25 cellular contexts compared by ENCODE assay signal in the genomic region with DNA sequence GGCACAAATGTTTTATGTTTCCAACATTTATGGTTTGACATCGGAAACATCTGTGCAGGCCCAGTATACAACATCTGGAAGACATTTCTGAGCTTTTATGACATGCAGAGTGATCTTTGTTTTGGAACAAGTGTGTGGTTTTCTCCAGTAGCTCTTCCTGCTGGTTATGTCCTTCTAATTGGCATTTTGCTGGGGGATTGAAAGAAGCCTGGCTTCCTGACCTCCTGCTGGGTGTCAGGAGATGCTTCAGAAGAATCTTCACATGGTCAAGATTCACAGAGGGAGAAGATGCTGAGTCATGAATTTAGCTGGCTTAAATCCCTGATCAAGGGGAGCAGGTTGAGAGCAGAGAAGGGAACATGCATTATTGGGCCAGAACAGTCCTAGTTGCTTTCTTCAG.
DNase-seq lines count a peak whose midpoint lies in the region; ATAC-seq and TF ChIP-seq lines count a peak whose summit lies in the region.
"Had no signal": no experiment of that assay in that cellular context is flagged by ENCODE, and none has a peak within 500 bp of the region (broad histone marks: within the 10 kb centered on the region; RNA-seq: fewer than 3 reads in every experiment).

No MANE protein-coding gene starts in this region.

- intact Hi-C loops in cardiac septum (cut with DNase I), result no loop called here

- no peak for TF ChIP-seq POLR2A in gastroesophageal sphincter (IDR thresholded peaks at IDR 0.05)

- peak overlapping the region; percentile 78 for H3K27ac Mint-ChIP-seq in osteocyte (ENCODE audit: unreplicated experiment)
- H3K27ac Mint-ChIP-seq: activated CD4-positive, alpha-beta memory T cell treated with anti-CD3 and anti-CD28 coated beads for 36 hours; activated naive CD4-positive, alpha-beta T cell treated with anti-CD3 and anti-CD28 coated beads, Interleukin-2, amount 10 ng/mL, durations not matched to agents 7 days and 5 days; CD8-positive, alpha-beta T cell; stimulated activated naive B cell treated with anti-CD40 and anti-IgM and Interleukin-4, amounts not matched to agents 10 μg/mL and 1 μg/mL and 100 μg/mL, for 72 hours had no signal

- H3K27me3 ChIP-seq in gastroesophageal sphincter, result no peaks in the 10 kb centered on the region
- H3K27me3 ChIP-seq: cardiac muscle cell, pancreas, SJSA1 had no signal

- H3K27ac ChIP-seq in SK-N-MC, result no peak overlapping the region
- H3K27ac ChIP-seq in gastroesophageal sphincter, result no peak overlapping the region
- H3K27ac ChIP-seq: cardiac muscle cell, KMS-11, pancreas, SJSA1 had no signal

- H3K9me3 ChIP-seq in SK-N-MC (ENCODE audit: low read depth, low read length), result no peaks in the 10 kb centered on the region
- H3K9me3 ChIP-seq in gastroesophageal sphincter, result no peaks in the 10 kb centered on the region
- H3K9me3 ChIP-seq: HAP-1, pancreas, SJSA1 had no signal

- no peaks in the 10 kb centered on the region for H3K36me3 ChIP-seq in SK-N-MC (ENCODE audit: insufficient read depth, low read length)
- H3K36me3 ChIP-seq in gastroesophageal sphincter, result no peaks in the 10 kb centered on the region
- H3K36me3 ChIP-seq: cardiac muscle cell, HAP-1, pancreas, SJSA1 had no signal

- peaks cover 1% of the 10 kb centered on the region for H3K4me1 Mint-ChIP-seq in osteocyte (ENCODE audit: unreplicated experiment)
- H3K4me1 Mint-ChIP-seq: activated naive CD4-positive, alpha-beta T cell treated with anti-CD3 and anti-CD28 coated beads, Interleukin-2, amount 10 ng/mL, durations not matched to agents 7 days and 5 days; stimulated activated naive B cell treated with anti-CD40 and anti-IgM and Interleukin-4, amounts not matched to agents 10 μg/mL and 1 μg/mL and 100 μg/mL, for 72 hours had no signal

- H3K9ac ChIP-seq in SK-N-MC (ENCODE audit: insufficient read length), result no peak overlapping the region
- H3K9ac ChIP-seq: KMS-11 had no signal

- TF ChIP-seq CTCF in osteocyte (IDR thresholded peaks at IDR 0.05) (no peak), gastroesophageal sphincter (IDR thresholded peaks at IDR 0.05) (no peak)

- H3K4me3 Mint-ChIP-seq in osteocyte (ENCODE audit: unreplicated experiment), result no peak overlapping the region
- H3K4me3 Mint-ChIP-seq: activated CD4-positive, alpha-beta memory T cell treated with anti-CD3 and anti-CD28 coated beads for 36 hours; activated naive CD4-positive, alpha-beta T cell treated with anti-CD3 and anti-CD28 coated beads, Interleukin-2, amount 10 ng/mL, durations not matched to agents 7 days and 5 days; CD8-positive, alpha-beta T cell; stimulated activated naive B cell treated with anti-CD40 and anti-IgM and Interleukin-4, amounts not matched to agents 10 μg/mL and 1 μg/mL and 100 μg/mL, for 72 hours had no signal

- H3K4me1 ChIP-seq in gastroesophageal sphincter, result no peaks in the 10 kb centered on the region
- H3K4me1 ChIP-seq: HAP-1, pancreas had no signal

- DNase-seq in EL (peak; percentile 26), SK-N-MC (ENCODE audit: low read depth, low spot score) (peak; percentile 5), epidermal melanocyte (ENCODE audit: insufficient read length, low spot score) (peak; percentile 22), osteocyte (ENCODE audit: extremely low spot score, unreplicated experiment) (no peak), cardiac septum (ENCODE audit: low spot score) (no peak)
- DNase-seq: activated CD4-positive, alpha-beta memory T cell treated with anti-CD3 and anti-CD28 coated beads for 36 hours; activated CD8-positive, alpha-beta memory T cell treated with anti-CD3 and anti-CD28 coated beads, Interleukin-2, amount 50 U/mL, for 4 hours; activated naive CD4-positive, alpha-beta T cell treated with anti-CD3 and anti-CD28 coated beads, Interleukin-2, amount 10 ng/mL, durations not matched to agents 7 days and 5 days; AML-193; amniotic stem cell; CD8-positive, alpha-beta T cell; DMS153; left cardiac atrium; NCI-H1436; NCI-H774; pancreas; stimulated activated CD4-positive, alpha-beta T cell treated with anti-CD3 and anti-CD28 coated beads, Interleukin-4, amount 100 ng/mL, for 4 hours; stimulated activated naive B cell treated with anti-CD40 and anti-IgM and Interleukin-4, amounts not matched to agents 10 μg/mL and 1 μg/mL and 100 μg/mL, for 72 hours; T-helper 1 cell had no signal

- TF ChIP-seq EP300 in gastroesophageal sphincter (IDR thresholded peaks at IDR 0.05), result no peak

- H3K9me3 Mint-ChIP-seq in osteocyte (ENCODE audit: unreplicated experiment), result no peaks in the 10 kb centered on the region

- H3K27me3 Mint-ChIP-seq in osteocyte (ENCODE audit: unreplicated experiment), result no peaks in the 10 kb centered on the region
- H3K27me3 Mint-ChIP-seq: activated CD4-positive, alpha-beta memory T cell treated with anti-CD3 and anti-CD28 coated beads for 36 hours; activated naive CD4-positive, alpha-beta T cell treated with anti-CD3 and anti-CD28 coated beads, Interleukin-2, amount 10 ng/mL, durations not matched to agents 7 days and 5 days; stimulated activated naive B cell treated with anti-CD40 and anti-IgM and Interleukin-4, amounts not matched to agents 10 μg/mL and 1 μg/mL and 100 μg/mL, for 72 hours had no signal

- ATAC-seq in esophagus mucosa (no peak), gastroesophageal sphincter (no peak)
- ATAC-seq: CD8-positive, alpha-beta T cell; left cardiac atrium; pancreas; stimulated activated naive B cell treated with anti-CD40 and anti-IgM and Interleukin-4, amounts not matched to agents 10 μg/mL and 1 μg/mL and 100 μg/mL, for 72 hours had no signal

- H3K4me3 ChIP-seq in SK-N-MC, result no peak overlapping the region
- no peak overlapping the region for H3K4me3 ChIP-seq in gastroesophageal sphincter
- H3K4me3 ChIP-seq: cardiac muscle cell, HAP-1, pancreas, SJSA1 had no signal

- no peaks in the 10 kb centered on the region for H3K36me3 Mint-ChIP-seq in osteocyte (ENCODE audit: unreplicated experiment)
- H3K36me3 Mint-ChIP-seq: activated CD4-positive, alpha-beta memory T cell treated with anti-CD3 and anti-CD28 coated beads for 36 hours; activated naive CD4-positive, alpha-beta T cell treated with anti-CD3 and anti-CD28 coated beads, Interleukin-2, amount 10 ng/mL, durations not matched to agents 7 days and 5 days; CD8-positive, alpha-beta T cell; stimulated activated naive B cell treated with anti-CD40 and anti-IgM and Interleukin-4, amounts not matched to agents 10 μg/mL and 1 μg/mL and 100 μg/mL, for 72 hours had no signal

- 40 to 55% methylated on average over 1 of the region's 1 CpG for WGBS in gastroesophageal sphincter (ENCODE audit: low coverage in 1 of 2), 2 donors

Comparison
In these comparisons a context has a peak if more than half of its experiments do, and no peak if none do; other contexts are left out.
1. DNase-seq: peak in EL (single experiment), SK-N-MC (single experiment) and epidermal melanocyte (single experiment); none in osteocyte (single experiment) and cardiac septum (single experiment).